In the genomic region with DNA sequence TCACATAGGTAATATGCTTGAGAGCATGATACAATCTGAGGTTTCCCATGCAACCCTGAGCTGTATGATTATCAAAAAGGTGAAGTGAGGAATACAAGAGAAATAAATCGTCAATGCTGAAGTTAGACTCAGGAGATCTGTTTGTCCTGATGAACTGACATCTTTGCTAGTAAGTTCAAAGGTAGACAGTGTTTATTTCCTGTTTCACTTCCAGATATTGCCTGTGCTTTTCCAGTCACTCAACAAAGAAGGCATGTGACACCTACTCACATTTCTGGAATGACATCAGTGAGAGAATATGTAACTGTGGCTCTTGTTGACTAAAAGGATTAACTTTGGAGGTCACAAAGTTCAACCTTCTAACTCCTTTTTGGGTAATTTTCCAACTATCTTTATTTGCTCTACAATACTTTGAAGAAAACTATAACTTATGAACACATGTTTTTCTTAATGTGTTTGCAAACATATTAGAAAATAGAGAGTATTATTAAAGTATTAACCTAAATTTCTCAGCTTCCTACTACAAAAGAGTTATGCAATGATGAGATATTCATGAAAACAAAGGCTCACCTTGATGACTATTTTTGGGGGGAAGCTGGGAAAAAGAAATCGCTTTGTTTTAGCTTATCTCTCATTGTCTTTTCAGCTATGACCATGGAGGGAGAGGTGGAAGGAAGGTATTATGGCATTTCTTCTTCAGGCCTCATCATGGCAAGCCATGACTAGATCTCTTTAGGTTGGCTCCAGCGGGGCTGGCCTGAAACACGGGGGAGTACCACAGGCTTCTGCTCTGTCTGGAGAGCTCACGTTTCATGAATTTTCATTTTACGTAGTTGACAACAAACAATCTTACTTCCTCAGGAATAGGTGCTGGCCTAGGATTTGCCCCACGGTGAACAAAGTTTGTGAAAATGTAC, we compare ENCODE assay signal across 14 cellular contexts.
DNase-seq lines count a peak whose midpoint lies in the region; ATAC-seq lines count a peak whose summit lies in the region.
"Had no signal": no experiment of that assay in that cellular context is flagged by ENCODE, and none has a peak within 500 bp of the region (broad histone marks: within the 10 kb centered on the region; RNA-seq: fewer than 3 reads in every experiment).

No MANE protein-coding gene starts in this region.

- no CpG with 5 or more reads among the region's 7 CpGs for WGBS in mesendoderm (ENCODE audit: extremely low coverage, insufficient coverage, low lambda C conversion rate)

- H3K27ac Mint-ChIP-seq in CD8-positive, alpha-beta memory T cell, result no peak overlapping the region
- no peak overlapping the region for H3K27ac Mint-ChIP-seq in activated CD4-positive, alpha-beta T cell treated with anti-CD3 and anti-CD28 coated beads, Interleukin-2, amount 10 ng/mL, durations not matched to agents 24 days and 14 days
- H3K27ac Mint-ChIP-seq: activated CD8-positive, alpha-beta T cell treated with anti-CD3 and anti-CD28 coated beads, Interleukin-2, amount 10 ng/mL, durations not matched to agents 7 days and 5 days; stimulated activated effector memory CD8-positive, alpha-beta T cell treated with anti-CD3 and anti-CD28 coated beads, Interleukin-12 subunit alpha, Interleukin-12 subunit beta, amount 100 ng/mL, for 72 hours had no signal

- no peak overlapping the region for H3K4ac ChIP-seq in mesendoderm (ENCODE audit: low read depth, low read length)

- no peak overlapping the region for H4K8ac ChIP-seq in mesendoderm (ENCODE audit: low read depth, low read length)

- H4K5ac ChIP-seq in mesendoderm (ENCODE audit: low read length), result no peak overlapping the region

- no peak overlapping the region for H3K9ac ChIP-seq in mesendoderm (ENCODE audit: low read length)

- ATAC-seq in HG03095 (IDR thresholded peaks at IDR 0.05; ENCODE audit: unreplicated experiment), result no peak
- ATAC-seq: activated CD8-positive, alpha-beta T cell treated with anti-CD3 and anti-CD28 coated beads, Interleukin-2, amount 10 ng/mL, durations not matched to agents 7 days and 5 days; stimulated activated effector memory CD8-positive, alpha-beta T cell treated with anti-CD3 and anti-CD28 coated beads, Interleukin-12 subunit alpha, Interleukin-12 subunit beta, amount 100 ng/mL, for 72 hours had no signal

- DNase-seq in DMS53 treated with DMSO at 0.1 percent for 48 hours (lab: John Stamatoyannopoulos, UW; ENCODE audit: unreplicated experiment), result peak; percentile 96
- peak; percentile 14 for DNase-seq in NCI-H1048 (lab: John Stamatoyannopoulos, UW)
- peak; percentile 97 for DNase-seq in dermis microvascular lymphatic vessel endothelial cell (ENCODE audit: low read depth in 2 of 2)
- peak; percentile 92 for DNase-seq in mesendoderm
- DNase-seq in CD8-positive, alpha-beta memory T cell, result no peak
- no peak for DNase-seq in activated CD4-positive, alpha-beta T cell treated with anti-CD3 and anti-CD28 coated beads, Interleukin-2, amount 10 ng/mL, durations not matched to agents 24 days and 14 days
- DNase-seq in superior temporal gyrus (ENCODE audit: extremely low spot score), result no peak
- DNase-seq: activated CD8-positive, alpha-beta T cell treated with anti-CD3 and anti-CD28 coated beads, Interleukin-2, amount 10 ng/mL, durations not matched to agents 7 days and 5 days; DMS79; esophagus squamous epithelium; NCI-H1417; Right ventricle myocardium superior had no signal

- POLR2A ChIA-PET in CD8-positive, alpha-beta memory T cell (lab: Charles Lee), result no interaction called here

- no peaks in the 10 kb centered on the region for H3K79me2 ChIP-seq in mesendoderm (ENCODE audit: control insufficient read depth, insufficient read depth, low read length)

- intact Hi-C loops in activated CD4-positive, alpha-beta T cell treated with anti-CD3 and anti-CD28 coated beads, Interleukin-2, amount 10 ng/mL, durations not matched to agents 24 days and 14 days (cut with micrococcal nuclease), result no loop called here

- H3K79me1 ChIP-seq in mesendoderm (ENCODE audit: low read length), result no peaks in the 10 kb centered on the region

- no peaks in the 10 kb centered on the region for H3K36me3 ChIP-seq in mesendoderm (ENCODE audit: control insufficient read depth, insufficient read depth, low read length)
- H3K36me3 ChIP-seq in CD8-positive, alpha-beta memory T cell (ENCODE audit: insufficient read depth, low read length), result no peaks in the 10 kb centered on the region
- H3K36me3 ChIP-seq: esophagus squamous epithelium had no signal

- no peak overlapping the region for H3K23ac ChIP-seq in mesendoderm (ENCODE audit: low read length)

- H3K36me3 Mint-ChIP-seq in CD8-positive, alpha-beta memory T cell, result no peaks in the 10 kb centered on the region
- H3K36me3 Mint-ChIP-seq in activated CD4-positive, alpha-beta T cell treated with anti-CD3 and anti-CD28 coated beads, Interleukin-2, amount 10 ng/mL, durations not matched to agents 24 days and 14 days (ENCODE audit: low read depth), result no peaks in the 10 kb centered on the region
- H3K36me3 Mint-ChIP-seq: stimulated activated effector memory CD8-positive, alpha-beta T cell treated with anti-CD3 and anti-CD28 coated beads, Interleukin-12 subunit alpha, Interleukin-12 subunit beta, amount 100 ng/mL, for 72 hours had no signal

- H3K18ac ChIP-seq in mesendoderm (ENCODE audit: low read length), result peak overlapping the region; percentile 3

- H3K27ac ChIP-seq in mesendoderm (ENCODE audit: low read depth, low read length), result no peak overlapping the region
- no peak overlapping the region for H3K27ac ChIP-seq in CD8-positive, alpha-beta memory T cell (ENCODE audit: low read depth, low read length)
- H3K27ac ChIP-seq: esophagus squamous epithelium had no signal

- no peak overlapping the region for H2BK5ac ChIP-seq in mesendoderm (ENCODE audit: low read length)

- H3K4me1 Mint-ChIP-seq in CD8-positive, alpha-beta memory T cell, result no peaks in the 10 kb centered on the region
- no peaks in the 10 kb centered on the region for H3K4me1 Mint-ChIP-seq in activated CD4-positive, alpha-beta T cell treated with anti-CD3 and anti-CD28 coated beads, Interleukin-2, amount 10 ng/mL, durations not matched to agents 24 days and 14 days
- H3K4me1 Mint-ChIP-seq: stimulated activated effector memory CD8-positive, alpha-beta T cell treated with anti-CD3 and anti-CD28 coated beads, Interleukin-12 subunit alpha, Interleukin-12 subunit beta, amount 100 ng/mL, for 72 hours had no signal

- no peak overlapping the region for H3K56ac ChIP-seq in mesendoderm (ENCODE audit: low read length)

- no peak overlapping the region for H2AK5ac ChIP-seq in mesendoderm (ENCODE audit: low read length)

- H3K9me3 Mint-ChIP-seq in CD8-positive, alpha-beta memory T cell, result peaks cover 0 to 4% (median 0%) of the 10 kb centered on the region in 5 donors
- no peaks in the 10 kb centered on the region for H3K9me3 Mint-ChIP-seq in activated CD4-positive, alpha-beta T cell treated with anti-CD3 and anti-CD28 coated beads, Interleukin-2, amount 10 ng/mL, durations not matched to agents 24 days and 14 days
- H3K9me3 Mint-ChIP-seq: stimulated activated effector memory CD8-positive, alpha-beta T cell treated with anti-CD3 and anti-CD28 coated beads, Interleukin-12 subunit alpha, Interleukin-12 subunit beta, amount 100 ng/mL, for 72 hours had no signal

- H3K4me3 Mint-ChIP-seq in CD8-positive, alpha-beta memory T cell, result no peak overlapping the region
- H3K4me3 Mint-ChIP-seq in activated CD4-positive, alpha-beta T cell treated with anti-CD3 and anti-CD28 coated beads, Interleukin-2, amount 10 ng/mL, durations not matched to agents 24 days and 14 days, result no peak overlapping the region
- H3K4me3 Mint-ChIP-seq: activated CD8-positive, alpha-beta T cell treated with anti-CD3 and anti-CD28 coated beads, Interleukin-2, amount 10 ng/mL, durations not matched to agents 7 days and 5 days; stimulated activated effector memory CD8-positive, alpha-beta T cell treated with anti-CD3 and anti-CD28 coated beads, Interleukin-12 subunit alpha, Interleukin-12 subunit beta, amount 100 ng/mL, for 72 hours had no signal

- no peaks in the 10 kb centered on the region for H3K4me1 ChIP-seq in mesendoderm (ENCODE audit: control insufficient read depth, low read depth, low read length)
- no peaks in the 10 kb centered on the region for H3K4me1 ChIP-seq in CD8-positive, alpha-beta memory T cell (ENCODE audit: insufficient read depth, low read length)
- H3K4me1 ChIP-seq: esophagus squamous epithelium had no signal

- H3K4me3 ChIP-seq in mesendoderm (ENCODE audit: low read length), result no peak overlapping the region
- H3K4me3 ChIP-seq in CD8-positive, alpha-beta memory T cell (ENCODE audit: low read length), result no peak overlapping the region
- H3K4me3 ChIP-seq: esophagus squamous epithelium had no signal

- H3K9me3 ChIP-seq in CD8-positive, alpha-beta memory T cell (ENCODE audit: low read length), result no peaks in the 10 kb centered on the region
- H3K9me3 ChIP-seq: esophagus squamous epithelium had no signal

- peaks cover 0 to 7% of the 10 kb centered on the region in 2 donors for H3K27me3 Mint-ChIP-seq in CD8-positive, alpha-beta memory T cell
- H3K27me3 Mint-ChIP-seq in activated CD4-positive, alpha-beta T cell treated with anti-CD3 and anti-CD28 coated beads, Interleukin-2, amount 10 ng/mL, durations not matched to agents 24 days and 14 days, result no peaks in the 10 kb centered on the region

- H2BK15ac ChIP-seq in mesendoderm (replicated peaks; ENCODE audit: low read depth), result peak overlapping the region; percentile 3

- no peak overlapping the region for H2BK120ac ChIP-seq in mesendoderm (ENCODE audit: low read depth, low read length)

- H3K27me3 ChIP-seq in mesendoderm (ENCODE audit: insufficient read depth, low read length, poor library complexity), result no peaks in the 10 kb centered on the region
- H3K27me3 ChIP-seq in CD8-positive, alpha-beta memory T cell (ENCODE audit: insufficient read depth, low read length, poor library complexity, severe bottlenecking), result no peaks in the 10 kb centered on the region
- H3K27me3 ChIP-seq: esophagus squamous epithelium had no signal

- no peak overlapping the region for H3K4me2 ChIP-seq in mesendoderm (ENCODE audit: low read length)

- CTCF ChIA-PET in CD8-positive, alpha-beta memory T cell (lab: Charles Lee), result no interaction called here

Comparison
In these comparisons a context has a peak if more than half of its experiments do, and no peak if none do; other contexts are left out.
1. DNase-seq: peak in DMS53 treated with DMSO at 0.1 percent for 48 hours (single experiment), NCI-H1048 (single experiment), dermis microvascular lymphatic vessel endothelial cell (2 of 2) and mesendoderm (single experiment); none in CD8-positive, alpha-beta memory T cell (0 of 5), activated CD4-positive, alpha-beta T cell treated with anti-CD3 and anti-CD28 coated beads, Interleukin-2, amount 10 ng/mL, durations not matched to agents 24 days and 14 days (single experiment) and superior temporal gyrus (single experiment).